1 cellular context compared by ENCODE assay signal in the genomic region with DNA sequence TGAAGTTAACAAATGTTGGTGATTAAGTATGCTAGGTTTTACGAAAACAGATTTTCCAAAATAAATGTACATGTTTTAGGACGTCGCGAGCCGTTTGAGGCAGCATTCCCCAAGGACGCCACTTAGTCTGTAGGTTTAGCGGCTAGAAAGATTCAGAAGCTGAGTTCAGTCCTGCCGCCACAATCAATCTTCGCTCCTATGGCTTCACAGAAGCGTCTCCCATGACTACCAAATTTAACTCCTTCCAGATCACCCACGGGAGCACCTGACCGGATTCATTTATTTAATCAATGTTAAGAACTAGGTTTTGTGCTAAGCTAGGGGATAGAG.
TF ChIP-seq lines count a peak whose summit lies in the region.

No MANE protein-coding gene starts in this region.

TF ChIP-seq in GM23338, 12 proteins besides CTCF, POLR2A, EP300 and RAD21 (continued from another document):
- TF ChIP-seq, protein P1, sequence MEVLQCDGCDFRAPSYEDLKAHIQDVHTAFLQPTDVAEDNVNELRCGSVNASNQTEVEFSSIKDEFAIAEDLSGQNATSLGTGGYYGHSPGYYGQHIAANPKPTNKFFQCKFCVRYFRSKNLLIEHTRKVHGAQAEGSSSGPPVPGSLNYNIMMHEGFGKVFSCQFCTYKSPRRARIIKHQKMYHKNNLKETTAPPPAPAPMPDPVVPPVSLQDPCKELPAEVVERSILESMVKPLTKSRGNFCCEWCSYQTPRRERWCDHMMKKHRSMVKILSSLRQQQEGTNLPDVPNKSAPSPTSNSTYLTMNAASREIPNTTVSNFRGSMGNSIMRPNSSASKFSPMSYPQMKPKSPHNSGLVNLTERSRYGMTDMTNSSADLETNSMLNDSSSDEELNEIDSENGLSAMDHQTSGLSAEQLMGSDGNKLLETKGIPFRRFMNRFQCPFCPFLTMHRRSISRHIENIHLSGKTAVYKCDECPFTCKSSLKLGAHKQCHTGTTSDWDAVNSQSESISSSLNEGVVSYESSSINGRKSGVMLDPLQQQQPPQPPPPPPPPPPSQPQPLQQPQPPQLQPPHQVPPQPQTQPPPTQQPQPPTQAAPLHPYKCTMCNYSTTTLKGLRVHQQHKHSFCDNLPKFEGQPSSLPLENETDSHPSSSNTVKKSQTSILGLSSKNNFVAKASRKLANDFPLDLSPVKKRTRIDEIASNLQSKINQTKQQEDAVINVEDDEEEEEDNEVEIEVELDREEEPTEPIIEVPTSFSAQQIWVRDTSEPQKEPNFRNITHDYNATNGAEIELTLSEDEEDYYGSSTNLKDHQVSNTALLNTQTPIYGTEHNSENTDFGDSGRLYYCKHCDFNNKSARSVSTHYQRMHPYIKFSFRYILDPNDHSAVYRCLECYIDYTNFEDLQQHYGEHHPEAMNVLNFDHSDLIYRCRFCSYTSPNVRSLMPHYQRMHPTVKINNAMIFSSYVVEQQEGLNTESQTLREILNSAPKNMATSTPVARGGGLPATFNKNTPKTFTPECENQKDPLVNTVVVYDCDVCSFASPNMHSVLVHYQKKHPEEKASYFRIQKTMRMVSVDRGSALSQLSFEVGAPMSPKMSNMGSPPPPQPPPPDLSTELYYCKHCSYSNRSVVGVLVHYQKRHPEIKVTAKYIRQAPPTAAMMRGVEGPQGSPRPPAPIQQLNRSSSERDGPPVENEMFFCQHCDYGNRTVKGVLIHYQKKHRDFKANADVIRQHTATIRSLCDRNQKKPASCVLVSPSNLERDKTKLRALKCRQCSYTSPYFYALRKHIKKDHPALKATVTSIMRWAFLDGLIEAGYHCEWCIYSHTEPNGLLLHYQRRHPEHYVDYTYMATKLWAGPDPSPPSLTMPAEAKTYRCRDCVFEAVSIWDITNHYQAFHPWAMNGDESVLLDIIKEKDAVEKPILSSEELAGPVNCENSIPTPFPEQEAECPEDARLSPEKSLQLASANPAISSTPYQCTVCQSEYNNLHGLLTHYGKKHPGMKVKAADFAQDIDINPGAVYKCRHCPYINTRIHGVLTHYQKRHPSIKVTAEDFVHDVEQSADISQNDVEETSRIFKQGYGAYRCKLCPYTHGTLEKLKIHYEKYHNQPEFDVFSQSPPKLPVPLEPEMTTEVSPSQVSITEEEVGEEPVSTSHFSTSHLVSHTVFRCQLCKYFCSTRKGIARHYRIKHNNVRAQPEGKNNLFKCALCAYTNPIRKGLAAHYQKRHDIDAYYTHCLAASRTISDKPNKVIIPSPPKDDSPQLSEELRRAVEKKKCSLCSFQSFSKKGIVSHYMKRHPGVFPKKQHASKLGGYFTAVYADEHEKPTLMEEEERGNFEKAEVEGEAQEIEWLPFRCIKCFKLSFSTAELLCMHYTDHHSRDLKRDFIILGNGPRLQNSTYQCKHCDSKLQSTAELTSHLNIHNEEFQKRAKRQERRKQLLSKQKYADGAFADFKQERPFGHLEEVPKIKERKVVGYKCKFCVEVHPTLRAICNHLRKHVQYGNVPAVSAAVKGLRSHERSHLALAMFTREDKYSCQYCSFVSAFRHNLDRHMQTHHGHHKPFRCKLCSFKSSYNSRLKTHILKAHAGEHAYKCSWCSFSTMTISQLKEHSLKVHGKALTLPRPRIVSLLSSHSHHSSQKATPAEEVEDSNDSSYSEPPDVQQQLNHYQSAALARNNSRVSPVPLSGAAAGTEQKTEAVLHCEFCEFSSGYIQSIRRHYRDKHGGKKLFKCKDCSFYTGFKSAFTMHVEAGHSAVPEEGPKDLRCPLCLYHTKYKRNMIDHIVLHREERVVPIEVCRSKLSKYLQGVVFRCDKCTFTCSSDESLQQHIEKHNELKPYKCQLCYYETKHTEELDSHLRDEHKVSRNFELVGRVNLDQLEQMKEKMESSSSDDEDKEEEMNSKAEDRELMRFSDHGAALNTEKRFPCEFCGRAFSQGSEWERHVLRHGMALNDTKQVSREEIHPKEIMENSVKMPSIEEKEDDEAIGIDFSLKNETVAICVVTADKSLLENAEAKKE (CRISPR knock-in tag; IDR thresholded peaks at IDR 0.05), result no peak
- TF ChIP-seq POLR2AphosphoS5 (IDR thresholded peaks at IDR 0.05; ENCODE audit: low read depth), result no peak
